27 cellular contexts compared by ENCODE assay signal in the genomic region with DNA sequence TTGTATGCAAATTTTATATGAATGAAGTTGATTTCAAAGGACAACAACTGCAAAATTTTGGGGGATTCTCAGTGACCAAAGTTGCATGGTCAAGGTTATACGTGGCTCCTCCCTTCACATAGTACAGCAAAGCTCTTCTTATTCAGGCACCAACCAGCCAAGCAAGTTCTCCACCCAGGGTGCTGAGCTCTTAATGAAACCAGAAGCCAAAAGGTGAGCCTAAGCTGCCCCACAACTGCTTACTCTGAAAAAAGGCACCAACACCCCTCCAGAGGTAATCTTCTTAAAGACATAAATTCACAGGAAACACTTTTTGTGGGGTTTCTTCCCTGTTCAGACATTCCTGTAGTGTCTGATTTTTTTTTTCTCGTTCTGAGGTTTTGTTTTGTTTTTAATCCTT.
"Had no signal": no experiment of that assay in that cellular context is flagged by ENCODE, and none has a peak within 500 bp of the region (broad histone marks: within the 10 kb centered on the region; RNA-seq: fewer than 3 reads in every experiment).

No MANE protein-coding gene starts in this region.

- H3K4me3 Mint-ChIP-seq: activated CD4-positive, alpha-beta T cell treated with anti-CD3 and anti-CD28 coated beads for 36 hours; activated CD8-positive, alpha-beta memory T cell treated with anti-CD3 and anti-CD28 coated beads, Interleukin-2, amount 10 ng/mL, durations not matched to agents 7 days and 5 days; activated CD8-positive, alpha-beta T cell treated with anti-CD3 and anti-CD28 coated beads, Interleukin-2, amount 10 ng/mL, durations not matched to agents 7 days and 5 days; activated naive CD4-positive, alpha-beta T cell treated with anti-CD3 and anti-CD28 coated beads, Interleukin-2, amount 50 U/mL, for 24 hours; activated naive CD8-positive, alpha-beta T cell treated with anti-CD3 and anti-CD28 coated beads, Interleukin-2, amount 50 U/mL, for 24 hours; nephron; stimulated activated effector memory CD8-positive, alpha-beta T cell treated with anti-CD3 and anti-CD28 coated beads, Interleukin-12 subunit alpha, Interleukin-12 subunit beta, amount 100 ng/mL, for 72 hours; stimulated activated naive CD8-positive, alpha-beta T cell treated with anti-CD3 and anti-CD28 coated beads, Interleukin-15, Interleukin-2, amounts not matched to agents 100 ng/mL and 50 ng/mL, for 24 hours; T-helper 2 cell treated with Interferon-gamma antibody and Interleukin-4, amounts not matched to agents 5 μg/mL and 100 μg/mL, for 36 hours had no signal

- H3K36me3 ChIP-seq: breast epithelium, gastroesophageal sphincter, left ventricle myocardium inferior, thoracic aorta, uterus had no signal

- H3K4me1 Mint-ChIP-seq: activated CD4-positive, alpha-beta T cell treated with anti-CD3 and anti-CD28 coated beads for 36 hours; activated CD8-positive, alpha-beta memory T cell treated with anti-CD3 and anti-CD28 coated beads, Interleukin-2, amount 10 ng/mL, durations not matched to agents 7 days and 5 days; activated naive CD4-positive, alpha-beta T cell treated with anti-CD3 and anti-CD28 coated beads, Interleukin-2, amount 50 U/mL, for 24 hours; activated naive CD8-positive, alpha-beta T cell treated with anti-CD3 and anti-CD28 coated beads, Interleukin-2, amount 50 U/mL, for 24 hours; nephron; stimulated activated effector memory CD8-positive, alpha-beta T cell treated with anti-CD3 and anti-CD28 coated beads, Interleukin-12 subunit alpha, Interleukin-12 subunit beta, amount 100 ng/mL, for 72 hours had no signal

- DNase-seq: activated CD4-positive, alpha-beta T cell treated with anti-CD3 and anti-CD28 coated beads for 36 hours; activated CD4-positive, CD25-positive, alpha-beta regulatory T cell; activated CD8-positive, alpha-beta memory T cell treated with anti-CD3 and anti-CD28 coated beads, Interleukin-2, amount 10 ng/mL, durations not matched to agents 7 days and 5 days; activated CD8-positive, alpha-beta T cell treated with anti-CD3 and anti-CD28 coated beads, Interleukin-2, amount 10 ng/mL, durations not matched to agents 7 days and 5 days; activated naive CD8-positive, alpha-beta T cell treated with anti-CD3 and anti-CD28 coated beads, Interleukin-2, amount 50 U/mL, for 24 hours; activated T-cell treated with anti-CD3 and anti-CD28 coated beads, Interleukin-2, amount 50 U/mL, for 48 hours; amygdala; central memory CD4-positive, alpha-beta T cell; hippocampal formation; left ventricle myocardium inferior; posterior cingulate gyrus; right cardiac atrium; stimulated activated CD4-positive, alpha-beta T cell treated with anti-CD3 and anti-CD28 coated beads, Interleukin-4, amount 100 ng/mL, for 24 hours; T-helper 1 cell; trophoblast cell; uterus had no signal

- H3K27me3 ChIP-seq: breast epithelium had no signal

- H3K4me1 ChIP-seq: breast epithelium, gastroesophageal sphincter, left ventricle myocardium inferior, uterus had no signal

- H3K27me3 Mint-ChIP-seq: activated CD8-positive, alpha-beta memory T cell treated with anti-CD3 and anti-CD28 coated beads, Interleukin-2, amount 10 ng/mL, durations not matched to agents 7 days and 5 days; activated naive CD4-positive, alpha-beta T cell treated with anti-CD3 and anti-CD28 coated beads, Interleukin-2, amount 50 U/mL, for 24 hours; activated naive CD8-positive, alpha-beta T cell treated with anti-CD3 and anti-CD28 coated beads, Interleukin-2, amount 50 U/mL, for 24 hours; stimulated activated naive CD8-positive, alpha-beta T cell treated with anti-CD3 and anti-CD28 coated beads, Interleukin-15, Interleukin-2, amounts not matched to agents 100 ng/mL and 50 ng/mL, for 24 hours had no signal

- H3K9me3 ChIP-seq: breast epithelium, gastroesophageal sphincter, left ventricle myocardium inferior, thoracic aorta, uterus had no signal

- H3K27ac Mint-ChIP-seq: activated CD4-positive, alpha-beta T cell treated with anti-CD3 and anti-CD28 coated beads for 36 hours; activated CD8-positive, alpha-beta memory T cell treated with anti-CD3 and anti-CD28 coated beads, Interleukin-2, amount 10 ng/mL, durations not matched to agents 7 days and 5 days; activated CD8-positive, alpha-beta T cell treated with anti-CD3 and anti-CD28 coated beads, Interleukin-2, amount 10 ng/mL, durations not matched to agents 7 days and 5 days; activated naive CD4-positive, alpha-beta T cell treated with anti-CD3 and anti-CD28 coated beads, Interleukin-2, amount 50 U/mL, for 24 hours; activated naive CD8-positive, alpha-beta T cell treated with anti-CD3 and anti-CD28 coated beads, Interleukin-2, amount 50 U/mL, for 24 hours; activated T-helper 2 cell treated with anti-CD3 and anti-CD28 coated beads, Interferon-gamma antibody, Interleukin-2, Interleukin-4, amounts not matched to agents 10 μg/mL and 5 μg/mL and 100 μg/mL, durations not matched to agents 14 hours and 24 hours and 36 hours; nephron; stimulated activated effector memory CD8-positive, alpha-beta T cell treated with anti-CD3 and anti-CD28 coated beads, Interleukin-12 subunit alpha, Interleukin-12 subunit beta, amount 100 ng/mL, for 72 hours; stimulated activated naive CD8-positive, alpha-beta T cell treated with anti-CD3 and anti-CD28 coated beads, Interleukin-15, Interleukin-2, amounts not matched to agents 100 ng/mL and 50 ng/mL, for 24 hours; T-helper 2 cell treated with Interferon-gamma antibody and Interleukin-4, amounts not matched to agents 5 μg/mL and 100 μg/mL, for 36 hours had no signal

- H3K9me3 Mint-ChIP-seq: activated T-helper 2 cell treated with anti-CD3 and anti-CD28 coated beads, Interferon-gamma antibody, Interleukin-2, Interleukin-4, amounts not matched to agents 10 μg/mL and 5 μg/mL and 100 μg/mL, durations not matched to agents 14 hours and 24 hours and 36 hours; nephron; stimulated activated naive CD8-positive, alpha-beta T cell treated with anti-CD3 and anti-CD28 coated beads, Interleukin-15, Interleukin-2, amounts not matched to agents 100 ng/mL and 50 ng/mL, for 24 hours; T-helper 2 cell treated with Interferon-gamma antibody and Interleukin-4, amounts not matched to agents 5 μg/mL and 100 μg/mL, for 36 hours had no signal

- H3K36me3 Mint-ChIP-seq: activated CD8-positive, alpha-beta memory T cell treated with anti-CD3 and anti-CD28 coated beads, Interleukin-2, amount 10 ng/mL, durations not matched to agents 7 days and 5 days; activated naive CD4-positive, alpha-beta T cell treated with anti-CD3 and anti-CD28 coated beads, Interleukin-2, amount 50 U/mL, for 24 hours; stimulated activated effector memory CD8-positive, alpha-beta T cell treated with anti-CD3 and anti-CD28 coated beads, Interleukin-12 subunit alpha, Interleukin-12 subunit beta, amount 100 ng/mL, for 72 hours had no signal

- H3K4me3 ChIP-seq: breast epithelium, gastroesophageal sphincter, left ventricle myocardium inferior, lung, thoracic aorta, uterus had no signal

- FAIRE-seq: islet of Langerhans had no signal

- H3K27ac ChIP-seq: breast epithelium, gastroesophageal sphincter, left ventricle myocardium inferior, thoracic aorta, uterus had no signal
